ENCODE assay signal across 15 cellular contexts in genomic region chr6:33752139-33753015, GRCh38. TPM values are rescaled to one million over a fixed set of nuclear protein-coding genes. Genes with fewer than 3 reads are reported as not detected.
DNase-seq lines count a peak whose midpoint lies in the region; ATAC-seq, FAIRE-seq and TF ChIP-seq lines count a peak whose summit lies in the region.
"Had no signal": no experiment of that assay in that cellular context is flagged by ENCODE, and none has a peak within 500 bp of the region (broad histone marks: within the 10 kb centered on the region; RNA-seq: fewer than 3 reads in every experiment).

No MANE protein-coding gene starts in this region.

- no peak overlapping the region for H3K4me3 ChIP-seq in hepatocyte
- H3K4me3 ChIP-seq: esophagus squamous epithelium, sigmoid colon, upper lobe of left lung had no signal

- H3K9me3 ChIP-seq in hepatocyte (ENCODE audit: low read depth): no peaks in the 10 kb centered on the region
- H3K9me3 ChIP-seq: esophagus squamous epithelium, sigmoid colon, upper lobe of left lung had no signal

- peak overlapping the region; percentile 62 for H3K27ac ChIP-seq in hepatocyte
- H3K27ac ChIP-seq: sigmoid colon had no signal

- no peak overlapping the region for H3K4me2 ChIP-seq in hepatocyte

- peaks cover 23% of the 10 kb centered on the region for H3K4me1 ChIP-seq in hepatocyte (ENCODE audit: insufficient read depth)

- ATAC-seq in HG03378 (IDR thresholded peaks at IDR 0.05; ENCODE audit: unreplicated experiment): no peak
- ATAC-seq in left lobe of liver: no peak
- ATAC-seq in HG03469 (IDR thresholded peaks at IDR 0.05; ENCODE audit: unreplicated experiment): no peak
- ATAC-seq in GM21360 (IDR thresholded peaks at IDR 0.05; ENCODE audit: unreplicated experiment): no peak

- no peaks in the 10 kb centered on the region for H3K27me3 ChIP-seq in hepatocyte
- H3K27me3 ChIP-seq: sigmoid colon, upper lobe of left lung had no signal

- FAIRE-seq in HTR-8/SVneo (lab: Jason Lieb, UNC): peak; percentile 76

- H2AFZ ChIP-seq in hepatocyte: no peak overlapping the region

- no peaks in the 10 kb centered on the region for H3K79me2 ChIP-seq in hepatocyte

- 56% methylated on average over 7 of the region's 7 CpGs for WGBS in hepatocyte (ENCODE audit: low lambda C conversion rate, missing lambda C conversion rate)

- no peak for TF ChIP-seq CTCF in hepatocyte (IDR thresholded peaks at IDR 0.05; ENCODE audit: poor library complexity)

- H4K20me1 ChIP-seq in hepatocyte (ENCODE audit: insufficient read depth, poor library complexity, severe bottlenecking): no peaks in the 10 kb centered on the region

- no peaks in the 10 kb centered on the region for H3K36me3 ChIP-seq in hepatocyte (replicated peaks; ENCODE audit: insufficient read depth, low read depth)
- H3K36me3 ChIP-seq: esophagus squamous epithelium, sigmoid colon, upper lobe of left lung had no signal

- DNase-seq in COLO668 (lab: John Stamatoyannopoulos, UW; ENCODE audit: unreplicated experiment) (peak; percentile 51), HTR-8/SVneo (ENCODE audit: insufficient read length, low spot score) (peak; percentile 50), NCI-H524 treated with DMSO at 0.1 percent for 48 hours (lab: John Stamatoyannopoulos, UW) (peak; percentile 90), hepatocyte (ENCODE audit: low spot score) (peak; percentile 47), left lobe of liver (ENCODE audit: low spot score) (no peak)
- DNase-seq: activated CD4-positive, alpha-beta memory T cell treated with anti-CD3 and anti-CD28 coated beads for 36 hours; activated naive CD4-positive, alpha-beta T cell; esophagus squamous epithelium; sigmoid colon; upper lobe of left lung had no signal

- H3K9me2 ChIP-seq in hepatocyte (replicated peaks; ENCODE audit: insufficient read depth): no peaks in the 10 kb centered on the region

RNA-seq across cellular contexts. Expression of gene IP6K3, which starts 5.7 kb away (rescaled TPM):
- total RNA-seq in hepatocyte: 7.9 and 9.5 TPM in 2 replicates
- 21.1 and 25.3 TPM in 2 replicates for polyA plus RNA-seq in hepatocyte
- 4.1 TPM for total RNA-seq in left lobe of liver
- total RNA-seq: activated CD4-positive, alpha-beta memory T cell treated with anti-CD3 and anti-CD28 coated beads for 36 hours; mononuclear cell had no signal

RNA-seq across cellular contexts. Expression of gene LEMD2, which starts 36.6 kb away (rescaled TPM):
- total RNA-seq in hepatocyte: 38.1 and 41.5 TPM in 2 replicates
- polyA plus RNA-seq in hepatocyte: 66.3 and 68.2 TPM in 2 replicates
- total RNA-seq in left lobe of liver: 20.2 TPM

RNA-seq across cellular contexts. Expression of gene UQCC2, which starts 40.9 kb away (rescaled TPM):
- total RNA-seq in hepatocyte: 33.0 and 44.7 TPM in 2 replicates
- polyA plus RNA-seq in hepatocyte: 147 and 151 TPM in 2 replicates
- total RNA-seq in left lobe of liver: 34.9 TPM

RNA-seq across cellular contexts. Expression of gene MLN, which starts 51.4 kb away (rescaled TPM):
- total RNA-seq in hepatocyte: 2.3 and 6.7 TPM in 2 replicates
- 0.86 and 1.1 TPM in 2 replicates for polyA plus RNA-seq in hepatocyte
- not detected for total RNA-seq in left lobe of liver
- total RNA-seq: activated CD4-positive, alpha-beta memory T cell treated with anti-CD3 and anti-CD28 coated beads for 36 hours; esophagus squamous epithelium; mononuclear cell; sigmoid colon; upper lobe of left lung had no signal
- polyA plus RNA-seq: AG04450 had no signal
